Comparison of ENCODE assay signal across 15 cellular contexts in genomic region chr7:16634292-16634738, GRCh38. TPM values are rescaled to one million over a fixed set of nuclear protein-coding genes. Genes with fewer than 3 reads are reported as not detected.
DNase-seq lines count a peak whose midpoint lies in the region; ATAC-seq and TF ChIP-seq lines count a peak whose summit lies in the region.
"Had no signal": no experiment of that assay in that cellular context is flagged by ENCODE, and none has a peak within 500 bp of the region (broad histone marks: within the 10 kb centered on the region; RNA-seq: fewer than 3 reads in every experiment).

No MANE protein-coding gene starts in this region.

- H3K9me3 ChIP-seq in body of pancreas, result no peaks in the 10 kb centered on the region
- H3K9me3 ChIP-seq in mucosa of rectum (ENCODE audit: control insufficient read depth in 2 of 2, low read length in 2 of 2), result no peaks in the 10 kb centered on the region
- H3K9me3 ChIP-seq in tibial artery, result no peaks in the 10 kb centered on the region

- H3K36me3 ChIP-seq in body of pancreas (replicated peaks in 1 of 2; ENCODE audit: insufficient read depth in 1 of 2, low read depth in 2 of 2), result no peaks in the 10 kb centered on the region
- peaks cover 4 to 7% of the 10 kb centered on the region in 2 donors for H3K36me3 ChIP-seq in mucosa of rectum (ENCODE audit: control insufficient read depth in 2 of 2, insufficient read depth in 2 of 2, low read length in 2 of 2)
- H3K36me3 ChIP-seq in tibial artery, result no peaks in the 10 kb centered on the region

- H3K4me1 ChIP-seq in body of pancreas (peaks cover 4% of the 10 kb centered on the region), mucosa of rectum (ENCODE audit: control insufficient read depth in 2 of 2, insufficient read depth in 2 of 2, low read length in 2 of 2) (peaks cover 11 to 22% of the 10 kb centered on the region in 2 donors), tibial artery (peaks cover 0 to 45% (median 26%) of the 10 kb centered on the region in 4 donors)

- 51 to 69% methylated on average over 4 of the region's 4 CpGs for WGBS in body of pancreas, 2 donors

- TF ChIP-seq POLR2A in body of pancreas (IDR thresholded peaks at IDR 0.05), result no peak

- intact Hi-C loops in body of pancreas (cut with DNase I), result no loop called here
- intact Hi-C loops in Right ventricle myocardium superior (cut with DNase I), result no loop called here
- intact Hi-C loops in tibial artery (cut with DNase I; ENCODE audit: low total_unique reads), result no loop called here

- no peak overlapping the region for H3K27ac ChIP-seq in body of pancreas
- H3K27ac ChIP-seq in mucosa of rectum (ENCODE audit: low read depth in 2 of 2, low read length in 2 of 2), result peak overlapping the region; percentile 6 to 85
- H3K27ac ChIP-seq in tibial artery, result no peak overlapping the region
- H3K27ac ChIP-seq: neural progenitor cell had no signal

- TF ChIP-seq CTCF in body of pancreas (IDR thresholded peaks at IDR 0.05), result no peak
- TF ChIP-seq CTCF in tibial artery (IDR thresholded peaks at IDR 0.05), result no peak

- peak overlapping the region in 1 of 2 donors; percentile 19 for H3K9ac ChIP-seq in mucosa of rectum (ENCODE audit: low read depth in 1 of 2, low read length in 2 of 2)
- H3K9ac ChIP-seq: neural progenitor cell had no signal

- DNase-seq in body of pancreas (no peak), Right ventricle myocardium superior (no peak), tibial artery (peak; percentile 63 to 70), NCI-H2029 (lab: John Stamatoyannopoulos, UW) (no peak), ureter (ENCODE audit: low spot score) (no peak), GF-D8 (lab: John Stamatoyannopoulos, UW) (no peak)
- DNase-seq in stimulated activated naive CD8-positive, alpha-beta T cell treated with anti-CD3 and anti-CD28 coated beads, Interleukin-15, Interleukin-2, amounts not matched to agents 100 U/mL and 50 U/mL, for 24 hours, result no peak
- DNase-seq: activated gamma-delta T cell treated with Interleukin-2 at 50 U/mL for 16 hours; AML-193; erythroblast; MV-4-11; NK-92 treated with Interleukin-12 subunit alpha and Interleukin-12 subunit beta, amount 100 ng/mL, for 24 hours; T-helper 17 cell had no signal

- H3K27me3 ChIP-seq in body of pancreas (no peaks in the 10 kb centered on the region), mucosa of rectum (ENCODE audit: control insufficient read depth in 2 of 2, insufficient read depth in 2 of 2, low read length in 2 of 2) (no peaks in the 10 kb centered on the region), tibial artery (no peaks in the 10 kb centered on the region)
- H3K27me3 ChIP-seq: neural progenitor cell had no signal

- H3K4me3 ChIP-seq in body of pancreas (no peak overlapping the region), mucosa of rectum (ENCODE audit: low read length in 2 of 2) (peak overlapping the region in 1 of 2 donors; percentile 34), tibial artery (no peak overlapping the region)
- H3K4me3 ChIP-seq: neural progenitor cell had no signal

- ATAC-seq in body of pancreas (peak; percentile 24), Right ventricle myocardium superior (ENCODE audit: poor library complexity) (peak; percentile 78)
- no peak for ATAC-seq in stimulated activated naive CD8-positive, alpha-beta T cell treated with anti-CD3 and anti-CD28 coated beads, Interleukin-15, Interleukin-2, amounts not matched to agents 100 U/mL and 50 U/mL, for 24 hours
- ATAC-seq: T-helper 17 cell had no signal

RNA-seq across cellular contexts. Expression of gene ANKMY2, which starts 11.2 kb away (rescaled TPM):
- total RNA-seq in body of pancreas (10 to 100 TPM in 1 of 2 donors, 1 to 10 TPM in 1; 8.6 to 12.5 TPM), Right ventricle myocardium superior (21.5 TPM), ureter (25.1 TPM)

RNA-seq across cellular contexts. Expression of gene BZW2, which starts 11.7 kb away (rescaled TPM):
- total RNA-seq in body of pancreas, result 10 to 100 TPM; 27.0 to 41.5 TPM
- 359 TPM for total RNA-seq in Right ventricle myocardium superior
- total RNA-seq in ureter, result 96.3 TPM

Comparison
In these comparisons a context has a peak if more than half of its experiments do, and no peak if none do; other contexts are left out.
1. DNase-seq: peak in tibial artery (2 of 2); none in body of pancreas (0 of 4), Right ventricle myocardium superior (single experiment), NCI-H2029 (single experiment), stimulated activated naive CD8-positive, alpha-beta T cell treated with anti-CD3 and anti-CD28 coated beads, Interleukin-15, Interleukin-2, amounts not matched to agents 100 U/mL and 50 U/mL, for 24 hours (single experiment), ureter (single experiment) and GF-D8 (single experiment).
2. H3K27ac ChIP-seq: peak in mucosa of rectum (2 of 2); none in body of pancreas (0 of 4) and tibial artery (0 of 2).